Comparison of ENCODE assay signal across 20 cellular contexts in genomic region chr7:149071182-149071635, GRCh38. TPM values are rescaled to one million over a fixed set of nuclear protein-coding genes. Genes with fewer than 3 reads are reported as not detected.
DNase-seq lines count a peak whose midpoint lies in the region; ATAC-seq lines count a peak whose summit lies in the region.
"Had no signal": no experiment of that assay in that cellular context is flagged by ENCODE, and none has a peak within 500 bp of the region (broad histone marks: within the 10 kb centered on the region; RNA-seq: fewer than 3 reads in every experiment).

No MANE protein-coding gene starts in this region.

- DNase-seq in stimulated activated naive CD8-positive, alpha-beta T cell treated with anti-CD3 and anti-CD28 coated beads, Interleukin-15, amount 100 ng/mL, for 72 hours = no peak
- DNase-seq in NT2/D1 (ENCODE audit: low read depth, low spot score) = no peak
- DNase-seq in T-helper 1 cell = no peak
- no peak for DNase-seq in mesenteric fat pad (ENCODE audit: low spot score)
- no peak for DNase-seq in NOMO-1 (lab: John Stamatoyannopoulos, UW; ENCODE audit: unreplicated experiment in 2 of 2)
- DNase-seq: C1 segment of cervical spinal cord, HCEC 1CT, NCI-H1092, NCI-H2029 treated with DMSO at 0.1 percent for 48 hours, NCI-H446, occipital lobe, transverse colon had no signal

- H3K36me3 Mint-ChIP-seq in stimulated activated naive CD8-positive, alpha-beta T cell treated with anti-CD3 and anti-CD28 coated beads, Interleukin-15, Interleukin-2, amounts not matched to agents 100 ng/mL and 50 ng/mL, for 24 hours (ENCODE audit: low read depth) = peaks cover 38% of the 10 kb centered on the region

- H3K4me3 Mint-ChIP-seq in stimulated activated naive CD8-positive, alpha-beta T cell treated with anti-CD3 and anti-CD28 coated beads, Interleukin-15, Interleukin-2, amounts not matched to agents 100 ng/mL and 50 ng/mL, for 24 hours = peak overlapping the region; percentile 49
- H3K4me3 Mint-ChIP-seq in stimulated activated naive CD8-positive, alpha-beta T cell treated with anti-CD3 and anti-CD28 coated beads, Interleukin-15, amount 100 ng/mL, for 72 hours = peak overlapping the region in 1 of 2 donors; percentile 81
- H3K4me3 Mint-ChIP-seq: activated CD4-positive, alpha-beta T cell treated with anti-CD3 and anti-CD28 coated beads, Interleukin-2, amount 10 ng/mL, durations not matched to agents 7 days and 5 days; activated CD8-positive, alpha-beta memory T cell treated with anti-CD3 and anti-CD28 coated beads, Interleukin-2, amount 10 ng/mL, durations not matched to agents 7 days and 5 days; activated naive CD4-positive, alpha-beta T cell treated with anti-CD3 and anti-CD28 coated beads, Interleukin-2, amount 50 U/mL, for 24 hours had no signal

- no peaks in the 10 kb centered on the region for H3K9me3 Mint-ChIP-seq in stimulated activated naive CD8-positive, alpha-beta T cell treated with anti-CD3 and anti-CD28 coated beads, Interleukin-15, Interleukin-2, amounts not matched to agents 100 ng/mL and 50 ng/mL, for 24 hours
- no peaks in the 10 kb centered on the region for H3K9me3 Mint-ChIP-seq in stimulated activated naive CD8-positive, alpha-beta T cell treated with anti-CD3 and anti-CD28 coated beads, Interleukin-15, amount 100 ng/mL, for 72 hours
- H3K9me3 Mint-ChIP-seq: activated CD4-positive, alpha-beta T cell treated with anti-CD3 and anti-CD28 coated beads, Interleukin-2, amount 10 ng/mL, durations not matched to agents 7 days and 5 days; activated naive CD4-positive, alpha-beta T cell treated with anti-CD3 and anti-CD28 coated beads, Interleukin-2, amount 50 U/mL, for 24 hours; activated T-helper 1 cell treated with anti-CD3 and anti-CD28 coated beads, Interleukin-12 subunit alpha, Interleukin-12 subunit beta, Interleukin-2, Interleukin-4 antibody, amounts not matched to agents 30 ng/mL and 10 ng/mL and 1 ng/mL, durations not matched to agents 14 hours and 24 hours and 36 hours had no signal

- peaks cover 53% of the 10 kb centered on the region for H3K36me3 ChIP-seq in NT2/D1 (ENCODE audit: insufficient read depth, insufficient read length, low read length)

- H3K4me3 ChIP-seq in NT2/D1 (ENCODE audit: insufficient read length, low read depth) (no peak overlapping the region), mononuclear cell (ENCODE audit: low read length) (peak overlapping the region; percentile 16)
- H3K4me3 ChIP-seq: transverse colon had no signal

- H3K4me1 Mint-ChIP-seq in stimulated activated naive CD8-positive, alpha-beta T cell treated with anti-CD3 and anti-CD28 coated beads, Interleukin-15, Interleukin-2, amounts not matched to agents 100 ng/mL and 50 ng/mL, for 24 hours (ENCODE audit: low read depth) = no peaks in the 10 kb centered on the region
- H3K4me1 Mint-ChIP-seq in stimulated activated naive CD8-positive, alpha-beta T cell treated with anti-CD3 and anti-CD28 coated beads, Interleukin-15, amount 100 ng/mL, for 72 hours = peaks cover 11% of the 10 kb centered on the region

- H3K27me3 Mint-ChIP-seq in stimulated activated naive CD8-positive, alpha-beta T cell treated with anti-CD3 and anti-CD28 coated beads, Interleukin-15, Interleukin-2, amounts not matched to agents 100 ng/mL and 50 ng/mL, for 24 hours = no peaks in the 10 kb centered on the region
- H3K27me3 Mint-ChIP-seq in stimulated activated naive CD8-positive, alpha-beta T cell treated with anti-CD3 and anti-CD28 coated beads, Interleukin-15, amount 100 ng/mL, for 72 hours = no peaks in the 10 kb centered on the region
- H3K27me3 Mint-ChIP-seq: activated CD4-positive, alpha-beta T cell treated with anti-CD3 and anti-CD28 coated beads, Interleukin-2, amount 10 ng/mL, durations not matched to agents 7 days and 5 days; activated CD8-positive, alpha-beta memory T cell treated with anti-CD3 and anti-CD28 coated beads, Interleukin-2, amount 10 ng/mL, durations not matched to agents 7 days and 5 days; activated naive CD4-positive, alpha-beta T cell treated with anti-CD3 and anti-CD28 coated beads, Interleukin-2, amount 50 U/mL, for 24 hours had no signal

- H3K27me3 ChIP-seq in NT2/D1 (ENCODE audit: insufficient read depth, insufficient read length) (no peaks in the 10 kb centered on the region), mononuclear cell (ENCODE audit: insufficient read depth, low read length) (no peaks in the 10 kb centered on the region)
- H3K27me3 ChIP-seq: heart left ventricle, transverse colon had no signal

- no peak overlapping the region for H3K27ac Mint-ChIP-seq in stimulated activated naive CD8-positive, alpha-beta T cell treated with anti-CD3 and anti-CD28 coated beads, Interleukin-15, Interleukin-2, amounts not matched to agents 100 ng/mL and 50 ng/mL, for 24 hours
- H3K27ac Mint-ChIP-seq in stimulated activated naive CD8-positive, alpha-beta T cell treated with anti-CD3 and anti-CD28 coated beads, Interleukin-15, amount 100 ng/mL, for 72 hours = no peak overlapping the region

- no peaks in the 10 kb centered on the region for H3K4me1 ChIP-seq in NT2/D1 (ENCODE audit: insufficient read depth, insufficient read length)
- H3K4me1 ChIP-seq in mononuclear cell (ENCODE audit: insufficient read depth, low read length) = peaks cover 7% of the 10 kb centered on the region
- H3K4me1 ChIP-seq: transverse colon had no signal

- H3K9ac ChIP-seq in NT2/D1 (ENCODE audit: insufficient read length, low read depth) = peak overlapping the region; percentile 36

- no peaks in the 10 kb centered on the region for H3K9me3 ChIP-seq in NT2/D1 (ENCODE audit: insufficient read depth, low read length)
- no peaks in the 10 kb centered on the region for H3K9me3 ChIP-seq in mononuclear cell (ENCODE audit: low read depth, low read length)
- H3K9me3 ChIP-seq: heart left ventricle, transverse colon had no signal

- no peak for ATAC-seq in stimulated activated naive CD8-positive, alpha-beta T cell treated with anti-CD3 and anti-CD28 coated beads, Interleukin-15, amount 100 ng/mL, for 72 hours
- no peak for ATAC-seq in HG02759 (IDR thresholded peaks at IDR 0.05; ENCODE audit: unreplicated experiment)

RNA-seq across cellular contexts. Expression of gene ZNF786, which starts 19.3 kb away (rescaled TPM):
- total RNA-seq in mononuclear cell = 3.1 TPM
- total RNA-seq in mesenteric fat pad = 3.8 TPM

RNA-seq across cellular contexts. Expression of gene PDIA4, which starts 42.9 kb away (rescaled TPM):
- total RNA-seq in mononuclear cell = 34.9 TPM
- total RNA-seq in mesenteric fat pad = 101 TPM

RNA-seq across cellular contexts. Expression of gene ZNF425, which starts 54.9 kb away (rescaled TPM):
- total RNA-seq in mononuclear cell (0.10 TPM), mesenteric fat pad (0.64 TPM)
